1 cellular context compared by ENCODE assay signal in the genomic region with DNA sequence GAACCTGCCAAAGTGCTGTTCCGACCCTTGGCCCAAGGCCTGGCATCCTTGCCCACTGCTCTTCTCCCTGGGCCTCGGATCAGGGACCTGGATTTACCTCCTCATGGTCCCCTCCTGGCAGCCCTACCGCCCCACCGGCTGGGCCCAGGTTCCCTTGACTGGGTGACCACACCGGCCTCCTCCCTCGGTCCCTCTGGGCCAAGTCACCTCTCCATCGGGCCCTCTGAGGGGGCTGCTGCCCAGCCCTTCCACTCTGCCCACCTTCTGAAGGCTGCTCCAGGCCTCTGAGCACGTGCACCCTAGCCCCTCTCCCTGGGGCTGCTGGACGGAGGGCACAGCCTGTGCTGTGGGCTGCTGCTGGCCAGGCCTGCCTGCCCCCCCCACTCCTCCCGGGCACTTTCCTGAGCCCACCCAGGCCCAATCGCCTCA.
TF ChIP-seq lines count a peak whose summit lies in the region.

No MANE protein-coding gene starts in this region.

TF ChIP-seq in H1, 55 proteins besides CTCF, POLR2A, EP300 and RAD21:
- TF ChIP-seq TBP (IDR thresholded peaks at IDR 0.05; ENCODE audit: low read depth, low read length), result no peak
- TF ChIP-seq YY1 (IDR thresholded peaks at IDR 0.05; ENCODE audit: low read depth, low read length), result no peak
- TF ChIP-seq, protein P1, sequence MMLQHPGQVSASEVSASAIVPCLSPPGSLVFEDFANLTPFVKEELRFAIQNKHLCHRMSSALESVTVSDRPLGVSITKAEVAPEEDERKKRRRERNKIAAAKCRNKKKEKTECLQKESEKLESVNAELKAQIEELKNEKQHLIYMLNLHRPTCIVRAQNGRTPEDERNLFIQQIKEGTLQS (IDR thresholded peaks at IDR 0.05; ENCODE audit: insufficient read depth, low read depth, low read length), result no peak
- TF ChIP-seq HDAC2 (IDR thresholded peaks at IDR 0.05; ENCODE audit: borderline replicate concordance in 1 of 2, low read depth in 2 of 2, low read length in 2 of 2), result no peak
- no peak for TF ChIP-seq CREB1 (IDR thresholded peaks at IDR 0.05)
- TF ChIP-seq BCL11A (IDR thresholded peaks at IDR 0.05; ENCODE audit: low read depth in 2 of 2, low read length in 2 of 2), result no peak
- TF ChIP-seq POU5F1 (IDR thresholded peaks at IDR 0.05; ENCODE audit: low read depth, low read length), result no peak
- no peak for TF ChIP-seq RFX5 (IDR thresholded peaks at IDR 0.05; ENCODE audit: borderline replicate concordance, low read depth, low read length)
- no peak for TF ChIP-seq ZNF274 (IDR thresholded peaks at IDR 0.05; ENCODE audit: borderline replicate concordance, extremely low read depth, low read length)
- TF ChIP-seq CBX5 (IDR thresholded peaks at IDR 0.05; ENCODE audit: low read depth, low read length), result no peak
- TF ChIP-seq CTBP2 (IDR thresholded peaks at IDR 0.05; ENCODE audit: borderline replicate concordance, insufficient read depth, insufficient read length, low read length), result no peak
- no peak for TF ChIP-seq NRF1 (IDR thresholded peaks at IDR 0.05; ENCODE audit: low read depth, low read length)
- TF ChIP-seq BRCA1 (IDR thresholded peaks at IDR 0.05; ENCODE audit: low read depth, low read length), result no peak
- TF ChIP-seq, protein P2, sequence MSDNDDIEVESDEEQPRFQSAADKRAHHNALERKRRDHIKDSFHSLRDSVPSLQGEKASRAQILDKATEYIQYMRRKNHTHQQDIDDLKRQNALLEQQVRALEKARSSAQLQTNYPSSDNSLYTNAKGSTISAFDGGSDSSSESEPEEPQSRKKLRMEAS (IDR thresholded peaks at IDR 0.05), result no peak
- TF ChIP-seq NANOG (IDR thresholded peaks at IDR 0.05; ENCODE audit: insufficient read depth, low read depth, low read length, poor library complexity, severe bottlenecking), result no peak
- TF ChIP-seq SIN3A (conservative IDR thresholded peaks at IDR 0.05 in 1 of 2, IDR thresholded peaks at IDR 0.05 in 1 of 2; ENCODE audit: low read depth in 1 of 2, low read length in 2 of 2), result no peak
- TF ChIP-seq GTF2F1 (IDR thresholded peaks at IDR 0.05; ENCODE audit: borderline replicate concordance, low read depth, low read length), result no peak
TF ChIP-seq in H1: peak in this region for 0.
